ENCODE assay signal across 15 cellular contexts in genomic region chr12:6212086-6212485, GRCh38. TPM values are rescaled to one million over a fixed set of nuclear protein-coding genes. Genes with fewer than 3 reads are reported as not detected.
DNase-seq lines count a peak whose midpoint lies in the region; ATAC-seq and TF ChIP-seq lines count a peak whose summit lies in the region.
"Had no signal": no experiment of that assay in that cellular context is flagged by ENCODE, and none has a peak within 500 bp of the region (broad histone marks: within the 10 kb centered on the region; RNA-seq: fewer than 3 reads in every experiment).

No MANE protein-coding gene starts in this region.

- no peaks in the 10 kb centered on the region for H3K27me3 ChIP-seq in esophagus (ENCODE audit: control insufficient read depth in 1 of 2, insufficient read depth in 2 of 2, low read length in 2 of 2)

- no peak for TF ChIP-seq CTCF in RWPE1 (conservative IDR thresholded peaks at IDR 0.05; ENCODE audit: low read depth)
- TF ChIP-seq CTCF in nephron progenitor cell (IDR thresholded peaks at IDR 0.05) = no peak
- no peak for TF ChIP-seq CTCF in type B pancreatic cell (conservative IDR thresholded peaks at IDR 0.05)

- H3K36me3 Mint-ChIP-seq in nephron progenitor cell (ENCODE audit: low read depth) (no peaks in the 10 kb centered on the region), type B pancreatic cell (peaks cover 19% of the 10 kb centered on the region)
- H3K36me3 Mint-ChIP-seq: activated naive CD8-positive, alpha-beta T cell; IgD-negative memory B cell had no signal

- CTCF ChIA-PET in RWPE1 (lab: Yijun Ruan, JAX) = interaction anchor here (0.5 to 1.1 kb wide), 3 partner anchors 67 to 221 kb away, joined by 3 to 5 read pairs (median 4); no protein-coding TSS in a partner anchor

- peaks cover 3 to 42% of the 10 kb centered on the region in 2 donors for H3K4me1 ChIP-seq in esophagus (ENCODE audit: control insufficient read depth in 2 of 2, insufficient read depth in 2 of 2, low read length in 1 of 2)

- H3K4me3 Mint-ChIP-seq in nephron progenitor cell (no peak overlapping the region), type B pancreatic cell (no peak overlapping the region)
- H3K4me3 Mint-ChIP-seq: activated naive CD8-positive, alpha-beta T cell; CD4-positive, alpha-beta T cell; IgD-negative memory B cell had no signal

- H3K27ac Mint-ChIP-seq in nephron progenitor cell (peak overlapping the region; percentile 91), type B pancreatic cell (peak overlapping the region; percentile 69)
- H3K27ac Mint-ChIP-seq: activated naive CD8-positive, alpha-beta T cell; CD4-positive, alpha-beta T cell; IgD-negative memory B cell had no signal

- ATAC-seq in GM21381 (IDR thresholded peaks at IDR 0.05; ENCODE audit: unreplicated experiment) (no peak), GM21360 (IDR thresholded peaks at IDR 0.05; ENCODE audit: unreplicated experiment) (no peak)
- ATAC-seq: left cardiac atrium had no signal

- peaks cover 0 to 16% of the 10 kb centered on the region in 2 donors for H3K36me3 ChIP-seq in esophagus (ENCODE audit: control insufficient read depth in 2 of 2, insufficient read depth in 2 of 2, low read length in 1 of 2)

- DNase-seq in RWPE1 (ENCODE audit: low spot score) (no peak), nephron progenitor cell (no peak), type B pancreatic cell (ENCODE audit: extremely low spot score, unreplicated experiment) (no peak), HCEC 1CT (no peak)
- DNase-seq: CD4-positive, alpha-beta T cell; dermis blood vessel endothelial cell; left cardiac atrium; NCI-H1436 treated with DMSO at 0.1 percent for 48 hours; NCI-H526; RPMI8226 had no signal

- H3K27ac ChIP-seq in RWPE1 = peak overlapping the region; percentile 69
- H3K27ac ChIP-seq in esophagus (ENCODE audit: low read depth in 2 of 2, low read length in 1 of 2) = peak overlapping the region; percentile 96 to 99

- 49 to 65% methylated on average over 7 of the region's 7 CpGs for WGBS in esophagus, 2 donors

- H3K4me3 ChIP-seq in esophagus (ENCODE audit: low read depth in 1 of 2, low read length in 2 of 2) = no peak overlapping the region

- no peaks in the 10 kb centered on the region for H3K9me3 Mint-ChIP-seq in nephron progenitor cell
- no peaks in the 10 kb centered on the region for H3K9me3 Mint-ChIP-seq in type B pancreatic cell
- H3K9me3 Mint-ChIP-seq: CD4-positive, alpha-beta T cell; IgD-negative memory B cell had no signal

- H3K27me3 Mint-ChIP-seq in nephron progenitor cell (ENCODE audit: low read depth, poor library complexity) = peaks cover 18% of the 10 kb centered on the region
- peaks cover 7% of the 10 kb centered on the region for H3K27me3 Mint-ChIP-seq in type B pancreatic cell
- H3K27me3 Mint-ChIP-seq: activated naive CD8-positive, alpha-beta T cell; CD4-positive, alpha-beta T cell had no signal

- H3K9me3 ChIP-seq in esophagus (ENCODE audit: control insufficient read depth in 2 of 2, insufficient read depth in 1 of 2, low read depth in 1 of 2, low read length in 1 of 2) = no peaks in the 10 kb centered on the region

- POLR2A ChIA-PET in RWPE1 (lab: Yijun Ruan, JAX; ENCODE audit: low non-redundant PET) = no interaction called here

- H3K4me1 Mint-ChIP-seq in nephron progenitor cell (peaks cover 77% of the 10 kb centered on the region), type B pancreatic cell (ENCODE audit: unreplicated experiment) (peaks cover 20% of the 10 kb centered on the region)

RNA-seq across cellular contexts. Expression of gene CD9, which starts 11.9 kb away (rescaled TPM):
- 100 to 1,000 TPM; 467 to 898 TPM for polyA plus RNA-seq in esophagus
- total RNA-seq in type B pancreatic cell (ENCODE audit: low replicate concordance) = 120 and 807 TPM in 2 replicates
